ENCODE assay signal across 14 cellular contexts in genomic region chr12:95986635-95987535, GRCh38. TPM values are rescaled to one million over a fixed set of nuclear protein-coding genes. Genes with fewer than 3 reads are reported as not detected.
"Had no signal": no experiment of that assay in that cellular context is flagged by ENCODE, and none has a peak within 500 bp of the region (broad histone marks: within the 10 kb centered on the region; RNA-seq: fewer than 3 reads in every experiment).

No MANE protein-coding gene starts in this region.

- H3K9me3 ChIP-seq: gastrocnemius medialis, heart right ventricle, thoracic aorta, upper lobe of right lung had no signal

- H3K27ac ChIP-seq: gastrocnemius medialis, heart right ventricle, thoracic aorta, upper lobe of right lung had no signal

- H3K27me3 ChIP-seq: gastrocnemius medialis, upper lobe of right lung had no signal

- H3K4me3 ChIP-seq: gastrocnemius medialis, heart right ventricle, thoracic aorta, upper lobe of right lung had no signal

- H3K36me3 ChIP-seq: gastrocnemius medialis, thoracic aorta, upper lobe of right lung had no signal

- H3K4me1 ChIP-seq: gastrocnemius medialis, upper lobe of right lung had no signal

- DNase-seq: activated CD4-positive, alpha-beta T cell treated with anti-CD3 and anti-CD28 coated beads for 1 hour; activated CD4-positive, alpha-beta T cell treated with anti-CD3 and anti-CD28 coated beads, Interleukin-2, amount 50 U/mL, for 4 hours; activated naive CD4-positive, alpha-beta T cell treated with anti-CD3 and anti-CD28 coated beads, Interleukin-2, amount 50 U/mL, for 16 hours; activated T-cell treated with anti-CD3 and anti-CD28 coated beads, Interleukin-2, amount 50 U/mL, for 24 hours; gastrocnemius medialis; heart right ventricle; kidney; nephron progenitor cell; upper lobe of right lung had no signal

RNA-seq across cellular contexts. Expression of gene AMDHD1, which starts 43.8 kb away (rescaled TPM):
- total RNA-seq: osteocyte had no signal

RNA-seq across cellular contexts. Expression of gene CCDC38, which starts 44.5 kb away (rescaled TPM):
- total RNA-seq: fibroblast of lung, gastrocnemius medialis, mesenteric fat pad, osteocyte, pulmonary artery endothelial cell, thoracic aorta, upper lobe of right lung had no signal
